Comparison of ENCODE assay signal across 8 cellular contexts in genomic region chr15:74432968-74433591, GRCh38. TPM values are rescaled to one million over a fixed set of nuclear protein-coding genes. Genes with fewer than 3 reads are reported as not detected.
DNase-seq lines count a peak whose midpoint lies in the region; ATAC-seq and TF ChIP-seq lines count a peak whose summit lies in the region.

No MANE protein-coding gene starts in this region.

- peak in 1 of 10 experiments; percentile 23 for DNase-seq in CD4-positive, alpha-beta T cell
- DNase-seq in activated naive CD4-positive, alpha-beta T cell treated with anti-CD3 and anti-CD28 coated beads, Interleukin-2, amount 50 U/mL, for 16 hours = peak; percentile 28
- DNase-seq in suprapubic skin (ENCODE audit: low spot score in 2 of 2) = no peak
- no peak for DNase-seq in ureter (ENCODE audit: low spot score)
- no peak for DNase-seq in G401 (ENCODE audit: low spot score)
- no peak for DNase-seq in NCI-H226

- H3K36me3 ChIP-seq in suprapubic skin = no peaks in the 10 kb centered on the region

- ATAC-seq in CD4-positive, alpha-beta T cell (ENCODE audit: poor library complexity) = no peak
- ATAC-seq in HG02678 (IDR thresholded peaks at IDR 0.05; ENCODE audit: unreplicated experiment) = peak; percentile 11

- H3K27me3 Mint-ChIP-seq in CD4-positive, alpha-beta T cell = no peaks in the 10 kb centered on the region

- intact Hi-C loops in CD4-positive, alpha-beta T cell (cut with DNase I, micrococcal nuclease) = no loop called here

- H3K27me3 ChIP-seq in CD4-positive, alpha-beta T cell (ENCODE audit: control insufficient read depth, insufficient read depth, low read length) = no peaks in the 10 kb centered on the region
- peaks cover 23% of the 10 kb centered on the region for H3K27me3 ChIP-seq in suprapubic skin

- no peak overlapping the region for H3K27ac ChIP-seq in CD4-positive, alpha-beta T cell (ENCODE audit: low read depth, low read length)
- H3K27ac ChIP-seq in suprapubic skin = peak overlapping the region; percentile 42

- TF ChIP-seq EP300 in suprapubic skin (IDR thresholded peaks at IDR 0.05) = no peak

- H3K4me3 ChIP-seq in iPS-18c (ENCODE audit: insufficient read depth, low read depth, low read length) = peak overlapping the region; percentile 79
- H3K4me3 ChIP-seq in suprapubic skin = peak overlapping the region; percentile 87

- 0% methylated on average over 13 of the region's 64 CpGs for WGBS in suprapubic skin

- CTCF ChIA-PET in CD4-positive, alpha-beta T cell (lab: Charles Lee) = interaction anchor here (2.9 kb wide), 1 partner anchor 51 kb away, joined by 11 read pairs; no protein-coding TSS in a partner anchor

- POLR2A ChIA-PET in CD4-positive, alpha-beta T cell (lab: Charles Lee) = interaction anchor here (1.1 kb wide), 1 partner anchor 28 kb away, joined by 3 read pairs; the partner anchor contains the start of gene UBL7

- peaks cover 16% of the 10 kb centered on the region for H3K4me1 Mint-ChIP-seq in CD4-positive, alpha-beta T cell (ENCODE audit: low read depth)

- H3K9me3 Mint-ChIP-seq in CD4-positive, alpha-beta T cell = no peaks in the 10 kb centered on the region

- peaks cover 29% of the 10 kb centered on the region for H3K4me1 ChIP-seq in suprapubic skin

- no peak for TF ChIP-seq POLR2A in suprapubic skin (IDR thresholded peaks at IDR 0.05)

- peak overlapping the region; percentile 72 for H3K4me3 Mint-ChIP-seq in CD4-positive, alpha-beta T cell

- H3K9me3 ChIP-seq in CD4-positive, alpha-beta T cell (ENCODE audit: control insufficient read depth, low read length) = no peaks in the 10 kb centered on the region
- H3K9me3 ChIP-seq in iPS-18c (ENCODE audit: control insufficient read depth, insufficient read depth, low read length) (no peaks in the 10 kb centered on the region), suprapubic skin (no peaks in the 10 kb centered on the region)

- in situ Hi-C loops in G401 (cut with HindIII; ENCODE audit: low sequenced_read_pairs) = no loop called here

- TF ChIP-seq CTCF in CD4-positive, alpha-beta T cell (IDR thresholded peaks at IDR 0.05) = no peak
- TF ChIP-seq CTCF in suprapubic skin (IDR thresholded peaks at IDR 0.05) = no peak

- H3K36me3 Mint-ChIP-seq in CD4-positive, alpha-beta T cell (ENCODE audit: low read depth) = no peaks in the 10 kb centered on the region

- H3K27ac Mint-ChIP-seq in CD4-positive, alpha-beta T cell = no peak overlapping the region

RNA-seq across cellular contexts. Expression of gene SEMA7A, which starts 0.7 kb away (rescaled TPM):
- 1 to 10 TPM; 2.3 to 2.7 TPM for total RNA-seq in CD4-positive, alpha-beta T cell
- total RNA-seq in suprapubic skin (10 to 100 TPM; 10.1 to 31.4 (median 18.0) TPM), ureter (2.2 TPM)
- 8.5 and 14.3 TPM in 2 replicates for total RNA-seq in G401 (2014; rRNA removed; shearing (Covaris generic))

RNA-seq across cellular contexts. Expression of gene UBL7, which starts 27.9 kb away (rescaled TPM):
- 10 to 100 TPM; 14.3 to 17.1 TPM for total RNA-seq in CD4-positive, alpha-beta T cell
- total RNA-seq in suprapubic skin (10 to 100 TPM; 32.2 to 74.2 (median 62.8) TPM), ureter (26.7 TPM)
- 111 and 117 TPM in 2 replicates for total RNA-seq in G401 (2014; rRNA removed; shearing (Covaris generic))
